In genomic region chr7:48259463-48260280, GRCh38 we compare ENCODE assay signal across 19 cellular contexts.
"Had no signal": no experiment of that assay in that cellular context is flagged by ENCODE, and none has a peak within 500 bp of the region (broad histone marks: within the 10 kb centered on the region; RNA-seq: fewer than 3 reads in every experiment).

No MANE protein-coding gene starts in this region.

- H3K27ac ChIP-seq: coronary artery, heart left ventricle, skin epidermis, stomach, thoracic aorta, transverse colon had no signal

- DNase-seq: effector CD4-positive, alpha-beta T cell; endodermal cell; heart left ventricle; hippocampal formation; left colon; left ventricle myocardium superior; mesenchymal stem cell; naive thymus-derived CD4-positive, alpha-beta T cell; nephron progenitor cell; stimulated activated CD4-positive, alpha-beta T cell treated with anti-CD3 and anti-CD28 coated beads, Interleukin-2, amount 100 ng/mL, for 24 hours; stimulated activated naive CD4-positive, alpha-beta T cell; stomach; substantia nigra; transverse colon had no signal

- H3K9me3 ChIP-seq: transverse colon had no signal

- H3K4me3 ChIP-seq: coronary artery, heart left ventricle, lung, skin epidermis, stomach, thoracic aorta, transverse colon had no signal

- ATAC-seq: heart left ventricle; left colon; left ventricle myocardium superior; naive thymus-derived CD4-positive, alpha-beta T cell; sciatic nerve had no signal

- H3K4me1 ChIP-seq: heart left ventricle, stomach, transverse colon had no signal

- H3K27me3 ChIP-seq: heart left ventricle, stomach, transverse colon had no signal

- H3K36me3 ChIP-seq: heart left ventricle, stomach, thoracic aorta, transverse colon had no signal
